8 cellular contexts compared by ENCODE assay signal in the genomic region with DNA sequence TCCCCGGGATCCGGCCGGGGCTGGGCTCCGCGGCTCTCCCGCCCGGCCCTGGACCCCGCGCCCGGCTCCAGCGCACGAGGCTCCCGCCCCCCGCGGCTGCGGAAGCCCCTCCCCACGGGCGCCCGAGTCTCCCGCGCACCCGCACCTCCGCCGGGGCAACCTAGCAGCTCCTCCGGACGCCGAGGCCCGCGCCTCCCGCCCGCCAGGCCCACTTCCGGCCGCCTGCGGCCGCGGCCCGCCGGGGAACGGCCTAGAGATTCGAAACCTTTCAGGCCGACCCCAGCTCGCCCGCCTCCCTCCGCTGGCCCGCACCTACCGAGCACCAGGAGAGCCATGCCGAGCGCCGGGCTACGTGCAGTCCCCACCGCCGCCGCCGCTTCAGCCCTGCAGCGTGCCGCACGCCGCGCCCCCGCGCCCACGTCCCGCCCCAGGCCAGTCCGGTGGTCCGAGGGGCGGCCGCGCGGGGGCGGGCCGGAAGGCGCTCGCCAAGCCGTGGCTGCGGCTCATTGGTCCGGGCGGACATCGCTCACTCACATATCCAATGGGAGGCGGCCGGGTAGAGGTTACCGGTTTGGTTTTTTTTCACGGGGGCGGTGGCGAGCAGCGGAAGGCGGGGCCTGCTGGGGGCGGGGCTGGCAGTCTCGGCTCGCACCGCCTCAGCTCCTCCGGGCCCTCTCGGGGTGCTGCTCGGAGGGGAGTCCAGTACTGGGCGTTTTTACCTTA. TPM values are rescaled to one million over a fixed set of nuclear protein-coding genes. Genes with fewer than 3 reads are reported as not detected.
DNase-seq lines count a peak whose midpoint lies in the region; TF ChIP-seq lines count a peak whose summit lies in the region.

A gene with protein sequence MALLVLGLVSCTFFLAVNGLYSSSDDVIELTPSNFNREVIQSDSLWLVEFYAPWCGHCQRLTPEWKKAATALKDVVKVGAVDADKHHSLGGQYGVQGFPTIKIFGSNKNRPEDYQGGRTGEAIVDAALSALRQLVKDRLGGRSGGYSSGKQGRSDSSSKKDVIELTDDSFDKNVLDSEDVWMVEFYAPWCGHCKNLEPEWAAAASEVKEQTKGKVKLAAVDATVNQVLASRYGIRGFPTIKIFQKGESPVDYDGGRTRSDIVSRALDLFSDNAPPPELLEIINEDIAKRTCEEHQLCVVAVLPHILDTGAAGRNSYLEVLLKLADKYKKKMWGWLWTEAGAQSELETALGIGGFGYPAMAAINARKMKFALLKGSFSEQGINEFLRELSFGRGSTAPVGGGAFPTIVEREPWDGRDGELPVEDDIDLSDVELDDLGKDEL (minus strand): TSS at position 424 of the 723 bp plus-strand sequence. CDS start 89 bp downstream, at position 335.

- peaks cover 18 to 20% of the 10 kb centered on the region in 2 experiments for H3K4me1 ChIP-seq in neutrophil (ENCODE audit: control insufficient read depth in 1 of 2, insufficient read depth in 1 of 2, low read depth in 1 of 2, low read length in 1 of 2)

- peak; percentile 93 for DNase-seq in GM04504 (ENCODE audit: low read depth)
- DNase-seq in HFFc6: peak; percentile 96
- peak; percentile 96 for DNase-seq in NAMALWA (ENCODE audit: low spot score)
- DNase-seq in SK-MEL-5 (ENCODE audit: low read depth, low spot score): peak; percentile 98
- DNase-seq in activated naive CD4-positive, alpha-beta T cell treated with Interleukin-2 at 50 U/mL for 16 hours: peak; percentile 96
- peak; percentile 90 for DNase-seq in foreskin melanocyte

- H3K4me3 Mint-ChIP-seq in HFFc6: peak within 1 kb of the TSS; percentile 95

- H3K4me1 Mint-ChIP-seq in HFFc6 (ENCODE audit: low read depth): peaks cover 31% of the 10 kb centered on the region

- H3K27ac ChIP-seq in neutrophil: peak within 1 kb of the TSS; percentile 80

- TF ChIP-seq CTCF in HFFc6 (IDR thresholded peaks at IDR 0.05) (no peak), neutrophil (IDR thresholded peaks at IDR 0.05) (peak; percentile 68), subcutaneous adipose tissue (IDR thresholded peaks at IDR 0.05; ENCODE audit: low read depth) (no peak)

- peaks cover 6% of the 10 kb centered on the region; the same call in 1 of the 2 replicates for H3K36me3 Mint-ChIP-seq in HFFc6 (ENCODE audit: low read depth)

- peak within 1 kb of the TSS; percentile 91 for H3K27ac Mint-ChIP-seq in HFFc6

- no peaks in the 10 kb centered on the region for H3K9me3 ChIP-seq in neutrophil

- no peaks in the 10 kb centered on the region for H3K36me3 ChIP-seq in neutrophil

- in situ Hi-C loops in SK-MEL-5 (cut with HindIII; ENCODE audit: low pct_unique_long_range_greater_than_20kb, low sequenced_read_pairs): no loop called here

- peak within 1 kb of the TSS; percentile 75 to 81 for H3K4me3 ChIP-seq in neutrophil (ENCODE audit: low read depth in 1 of 2, low read length in 1 of 2)

- H3K27me3 Mint-ChIP-seq in HFFc6 (ENCODE audit: insufficient read depth): peaks cover 9% of the 10 kb centered on the region

- peaks cover 10% of the 10 kb centered on the region for H3K27me3 ChIP-seq in neutrophil

- no peaks in the 10 kb centered on the region for H3K9me3 Mint-ChIP-seq in HFFc6

RNA-seq across cellular contexts. Expression of the gene that starts here (rescaled TPM):
- total RNA-seq in HFFc6 (2021; fragmentation: NEBNext Ultra II Directional; extraction: Animal tissue kit (Norgen Biotek cat#: 25700)): 100 to 1,000 TPM; 336 to 356 (median 351) TPM
- 771 and 813 TPM in 2 replicates for total RNA-seq in SK-MEL-5 (2014; rRNA removed; shearing (Covaris generic))
- polyA plus RNA-seq in SK-MEL-5 (2015; cell fraction: cytosol; rRNA removed): 624 and 644 TPM in 2 replicates
- polyA plus RNA-seq in SK-MEL-5 (2015; cell fraction: nucleus; rRNA removed): 73.7 and 90.8 TPM in 2 replicates
- total RNA-seq in subcutaneous adipose tissue: 100 to 1,000 TPM in 2 of 4 donors, 10 to 100 TPM in 2; 58.2 to 109 (median 99.3) TPM

Comparison
In these comparisons a context has a peak if more than half of its experiments do, and no peak if none do; other contexts are left out.
1. Peak in every context shown above with its lines: DNase-seq, H3K4me3 ChIP-seq and H3K27ac ChIP-seq.